Comparison of ENCODE assay signal across 8 cellular contexts in genomic region chr1:112716133-112716720, GRCh38. TPM values are rescaled to one million over a fixed set of nuclear protein-coding genes. Genes with fewer than 3 reads are reported as not detected.
DNase-seq lines count a peak whose midpoint lies in the region; ATAC-seq and TF ChIP-seq lines count a peak whose summit lies in the region.

No MANE protein-coding gene starts in this region.

- H3K27me3 ChIP-seq in CD4-positive, CD25-positive, alpha-beta regulatory T cell (ENCODE audit: control insufficient read depth, insufficient read depth, low read length): no peaks in the 10 kb centered on the region

- no peaks in the 10 kb centered on the region for H3K36me3 ChIP-seq in CD4-positive, CD25-positive, alpha-beta regulatory T cell (ENCODE audit: control insufficient read depth, insufficient read depth, low read length)

- H3K27me3 Mint-ChIP-seq in CD4-positive, CD25-positive, alpha-beta regulatory T cell: peaks cover 40% of the 10 kb centered on the region
- H3K27me3 Mint-ChIP-seq in glutamatergic neuron (ENCODE audit: unreplicated experiment): peaks cover 12% of the 10 kb centered on the region

- H3K27ac ChIP-seq in CD4-positive, CD25-positive, alpha-beta regulatory T cell (ENCODE audit: insufficient read depth, low read length, poor library complexity, severe bottlenecking): no peak overlapping the region

- DNase-seq in CD4-positive, CD25-positive, alpha-beta regulatory T cell: peak; percentile 67 to 84 (median 69)
- DNase-seq in MV-4-11 (lab: John Stamatoyannopoulos, UW) (peak; percentile 75), SK-N-DZ (ENCODE audit: low spot score) (peak; percentile 93), glutamatergic neuron (peak; percentile 91), occipital lobe (lab: John Stamatoyannopoulos, UW) (peak; percentile 83), superior temporal gyrus (ENCODE audit: extremely low spot score) (peak; percentile 98)
- peak; percentile 79 for DNase-seq in activated naive CD4-positive, alpha-beta T cell treated with anti-CD3 and anti-CD28 coated beads, Interleukin-2, amount 50 U/mL, for 16 hours

- TF ChIP-seq CTCF in glutamatergic neuron (IDR thresholded peaks at IDR 0.05; ENCODE audit: partially characterized antibody, unreplicated experiment): peak; percentile 95

- H3K9me3 ChIP-seq in CD4-positive, CD25-positive, alpha-beta regulatory T cell (ENCODE audit: control insufficient read depth in 2 of 2, low read length in 2 of 2): no peaks in the 10 kb centered on the region

- peaks cover 6 to 32% (median 22%) of the 10 kb centered on the region in 4 donors for H3K4me1 Mint-ChIP-seq in CD4-positive, CD25-positive, alpha-beta regulatory T cell
- no peaks in the 10 kb centered on the region for H3K4me1 Mint-ChIP-seq in glutamatergic neuron (ENCODE audit: low read depth, unreplicated experiment)

- ATAC-seq in CD4-positive, CD25-positive, alpha-beta regulatory T cell (ENCODE audit: low read depth in 2 of 2): peak in 1 of 2 donors; percentile 11
- peak; percentile 23 for ATAC-seq in GM21423 (IDR thresholded peaks at IDR 0.05; ENCODE audit: unreplicated experiment)

- H3K36me3 Mint-ChIP-seq in CD4-positive, CD25-positive, alpha-beta regulatory T cell: no peaks in the 10 kb centered on the region
- no peaks in the 10 kb centered on the region for H3K36me3 Mint-ChIP-seq in glutamatergic neuron (ENCODE audit: unreplicated experiment)

- peaks cover 35% of the 10 kb centered on the region for H3K4me1 ChIP-seq in CD4-positive, CD25-positive, alpha-beta regulatory T cell (ENCODE audit: control insufficient read depth, insufficient read depth, low read length, poor library complexity, severe bottlenecking)

- peak overlapping the region; percentile 86 for H3K4me3 ChIP-seq in CD4-positive, CD25-positive, alpha-beta regulatory T cell (ENCODE audit: low read depth, low read length)

- H3K4me3 Mint-ChIP-seq in CD4-positive, CD25-positive, alpha-beta regulatory T cell: peak overlapping the region; percentile 91 to 95 (median 92)
- peak overlapping the region; percentile 91 for H3K4me3 Mint-ChIP-seq in glutamatergic neuron (ENCODE audit: unreplicated experiment)

- no peaks in the 10 kb centered on the region for H3K9me3 Mint-ChIP-seq in CD4-positive, CD25-positive, alpha-beta regulatory T cell
- peaks cover 9% of the 10 kb centered on the region for H3K9me3 Mint-ChIP-seq in glutamatergic neuron (ENCODE audit: unreplicated experiment)

- peak overlapping the region in 2 of 3 donors; percentile 82 to 89 for H3K27ac Mint-ChIP-seq in CD4-positive, CD25-positive, alpha-beta regulatory T cell
- H3K27ac Mint-ChIP-seq in glutamatergic neuron (ENCODE audit: unreplicated experiment): peak overlapping the region; percentile 72

RNA-seq across cellular contexts. Expression of gene PPM1J, which starts 1.1 kb away (rescaled TPM):
- not detected for total RNA-seq in CD4-positive, CD25-positive, alpha-beta regulatory T cell
- not detected for polyA plus RNA-seq in CD4-positive, CD25-positive, alpha-beta regulatory T cell
- 16.2 and 19.5 TPM in 2 replicates for polyA plus RNA-seq in SK-N-DZ (2014; cell fraction: cytosol; rRNA removed)
- polyA plus RNA-seq in SK-N-DZ (2014; cell fraction: nucleus; rRNA removed): 62.8 and 90.2 TPM in 2 replicates
- total RNA-seq in glutamatergic neuron (ENCODE audit: unreplicated experiment) (0.69 TPM), occipital lobe (4.4 TPM)

RNA-seq across cellular contexts. Expression of gene RHOC, which starts 9.3 kb away (rescaled TPM):
- 17.4 TPM for total RNA-seq in CD4-positive, CD25-positive, alpha-beta regulatory T cell
- 10 to 100 TPM; 20.1 to 34.1 (median 28.9) TPM for polyA plus RNA-seq in CD4-positive, CD25-positive, alpha-beta regulatory T cell
- 69.8 and 78.2 TPM in 2 replicates for polyA plus RNA-seq in SK-N-DZ (2014; cell fraction: cytosol; rRNA removed)
- polyA plus RNA-seq in SK-N-DZ (2014; cell fraction: nucleus; rRNA removed): 39.0 and 48.4 TPM in 2 replicates
- total RNA-seq in glutamatergic neuron (ENCODE audit: unreplicated experiment) (130 TPM), occipital lobe (37.6 TPM)

RNA-seq across cellular contexts. Expression of gene MOV10, which starts 41.8 kb away (rescaled TPM):
- total RNA-seq in CD4-positive, CD25-positive, alpha-beta regulatory T cell: 94.2 TPM
- 10 to 100 TPM; 26.1 to 29.8 (median 28.3) TPM for polyA plus RNA-seq in CD4-positive, CD25-positive, alpha-beta regulatory T cell
- polyA plus RNA-seq in SK-N-DZ (2014; cell fraction: cytosol; rRNA removed): 12.0 and 22.1 TPM in 2 replicates
- polyA plus RNA-seq in SK-N-DZ (2014; cell fraction: nucleus; rRNA removed): 88.5 and 96.3 TPM in 2 replicates
- total RNA-seq in glutamatergic neuron (ENCODE audit: unreplicated experiment) (5.2 TPM), occipital lobe (3.7 TPM)

Comparison
In these comparisons a context has a peak if more than half of its experiments do, and no peak if none do; other contexts are left out.
1. RNA of gene MOV10, which starts 41.8 kb away (total RNA-seq): 94.2 TPM in CD4-positive, CD25-positive, alpha-beta regulatory T cell (single experiment); 5.2 TPM in glutamatergic neuron (single experiment) and 3.7 TPM in occipital lobe (single experiment); every median in the first group is over 10 times any median in the second.
2. Peak in every context shown above with its lines, with median percentiles within 50 percentile points of each other: DNase-seq.